ENCODE assay signal across 12 cellular contexts in genomic region chr9:73371801-73372200, GRCh38.
DNase-seq lines count a peak whose midpoint lies in the region; TF ChIP-seq lines count a peak whose summit lies in the region.
"Had no signal": no experiment of that assay in that cellular context is flagged by ENCODE, and none has a peak within 500 bp of the region (broad histone marks: within the 10 kb centered on the region; RNA-seq: fewer than 3 reads in every experiment).

No MANE protein-coding gene starts in this region.

- no peak overlapping the region for H3K4me3 ChIP-seq in fibroblast of pulmonary artery (replicated peaks; ENCODE audit: low read depth, low read length)

- no peak for TF ChIP-seq CTCF in fibroblast of pulmonary artery (IDR thresholded peaks at IDR 0.05; ENCODE audit: low read length, missing control alignments)

- DNase-seq in COR-L47 (lab: John Stamatoyannopoulos, UW) (peak; percentile 20), NCI-H1105 treated with DMSO at 0.1 percent for 48 hours (lab: John Stamatoyannopoulos, UW) (peak; percentile 78), amniotic epithelial cell (ENCODE audit: low read depth) (peak; percentile 5), fibroblast of pulmonary artery (ENCODE audit: low read depth) (peak; percentile 4), hypothalamus (lab: John Stamatoyannopoulos, UW) (no peak)
- DNase-seq in activated CD4-positive, CD25-positive, alpha-beta regulatory T cell (lab: John Stamatoyannopoulos, UW) = no peak
- no peak for DNase-seq in stimulated activated CD4-positive, alpha-beta T cell treated with anti-CD3 and anti-CD28 coated beads, Interleukin-12 subunit alpha, Interleukin-12 subunit beta, amount 100 ng/mL, for 4 hours
- DNase-seq: AML-193, DMS79, KBM-7, NCI-H146, NCI-H226 had no signal

Comparison
In these comparisons a context has a peak if more than half of its experiments do, and no peak if none do; other contexts are left out.
1. DNase-seq: peak in COR-L47 (single experiment), NCI-H1105 treated with DMSO at 0.1 percent for 48 hours (single experiment), amniotic epithelial cell (single experiment) and fibroblast of pulmonary artery (single experiment); none in activated CD4-positive, CD25-positive, alpha-beta regulatory T cell (0 of 4), hypothalamus (0 of 51) and stimulated activated CD4-positive, alpha-beta T cell treated with anti-CD3 and anti-CD28 coated beads, Interleukin-12 subunit alpha, Interleukin-12 subunit beta, amount 100 ng/mL, for 4 hours (single experiment).